Comparison of ENCODE assay signal across 8 cellular contexts in the genomic region with DNA sequence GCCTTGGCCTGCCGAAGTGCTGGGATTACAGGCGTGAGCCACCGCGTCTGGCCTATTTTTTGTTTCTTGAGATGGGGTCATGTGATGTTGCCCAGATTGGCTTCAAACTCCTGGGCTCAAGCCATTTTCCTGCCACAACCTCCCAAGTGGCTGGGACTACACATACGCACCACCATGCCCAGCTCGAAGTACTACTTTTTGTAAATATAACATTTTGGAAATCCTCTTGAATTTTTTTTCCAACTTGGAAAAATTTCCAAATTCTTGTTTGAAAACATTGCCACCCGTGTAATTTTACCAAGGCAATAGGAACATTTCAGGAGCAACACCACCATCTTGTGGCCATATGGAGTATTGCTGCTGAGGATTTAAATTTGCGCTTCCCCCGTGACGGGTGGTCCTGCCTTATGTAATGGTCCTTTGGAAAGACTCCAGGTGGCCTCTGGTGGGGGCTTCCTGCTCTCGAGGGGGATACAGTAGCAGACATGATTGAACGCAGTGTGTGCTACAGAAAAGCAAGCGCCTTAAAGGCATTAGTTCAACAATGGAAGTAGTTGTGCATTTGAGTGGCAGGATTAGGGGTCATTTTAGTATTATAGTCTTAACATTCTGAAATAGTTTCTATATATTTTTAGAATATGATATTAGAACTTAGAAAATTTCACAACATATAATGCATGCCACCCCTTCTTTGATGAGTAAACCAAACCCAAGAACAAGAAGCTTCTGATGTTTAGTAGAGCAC. TPM values are rescaled to one million over a fixed set of nuclear protein-coding genes. Genes with fewer than 3 reads are reported as not detected.
A peak's percentile ranks its signal among the peaks of the same experiment; 100 is the strongest.
DNase-seq lines count a peak whose midpoint lies in the region; ATAC-seq, FAIRE-seq and TF ChIP-seq lines count a peak whose summit lies in the region.

No MANE protein-coding gene starts in this region.

- H3K36me3 Mint-ChIP-seq in activated CD4-positive, alpha-beta memory T cell treated with anti-CD3 and anti-CD28 coated beads, Interleukin-2, amount 10 ng/mL, durations not matched to agents 7 days and 5 days (ENCODE audit: low read depth) = peaks cover 34% of the 10 kb centered on the region
- H3K36me3 Mint-ChIP-seq in memory B cell = peaks cover 11% of the 10 kb centered on the region

- peaks cover 22% of the 10 kb centered on the region for H3K4me1 Mint-ChIP-seq in activated CD4-positive, alpha-beta memory T cell treated with anti-CD3 and anti-CD28 coated beads, Interleukin-2, amount 10 ng/mL, durations not matched to agents 7 days and 5 days
- H3K4me1 Mint-ChIP-seq in memory B cell = peaks cover 4% of the 10 kb centered on the region

- no peaks in the 10 kb centered on the region for H3K27me3 Mint-ChIP-seq in activated CD4-positive, alpha-beta memory T cell treated with anti-CD3 and anti-CD28 coated beads, Interleukin-2, amount 10 ng/mL, durations not matched to agents 7 days and 5 days
- H3K27me3 Mint-ChIP-seq in memory B cell = no peaks in the 10 kb centered on the region

- ATAC-seq in memory B cell (ENCODE audit: low read depth) (peak; percentile 60), HG02938 (IDR thresholded peaks at IDR 0.05; ENCODE audit: unreplicated experiment) (no peak)

- no peak overlapping the region for H3K4me3 ChIP-seq in GM12875 (ENCODE audit: low read depth, low read length)

- CTCF ChIA-PET in activated CD4-positive, alpha-beta memory T cell treated with anti-CD3 and anti-CD28 coated beads, Interleukin-2, amount 10 ng/mL, durations not matched to agents 7 days and 5 days (lab: Charles Lee) = interaction anchor here (0.6 to 4.5 kb wide), 20 partner anchors 7 to 878 kb away, joined by 3 to 24 read pairs (median 4); partner anchors contain the start of genes FLYWCH1 and FLYWCH2

- peak overlapping the region; percentile 9 for H3K27ac Mint-ChIP-seq in activated CD4-positive, alpha-beta memory T cell treated with anti-CD3 and anti-CD28 coated beads, Interleukin-2, amount 10 ng/mL, durations not matched to agents 7 days and 5 days
- H3K27ac Mint-ChIP-seq in memory B cell = peak overlapping the region; percentile 38

- peak; percentile 84 for FAIRE-seq in A204.1 (lab: Jason Lieb, UNC)

- no peak overlapping the region for H3K4me3 Mint-ChIP-seq in activated CD4-positive, alpha-beta memory T cell treated with anti-CD3 and anti-CD28 coated beads, Interleukin-2, amount 10 ng/mL, durations not matched to agents 7 days and 5 days
- no peak overlapping the region for H3K4me3 Mint-ChIP-seq in memory B cell

- no peaks in the 10 kb centered on the region for H3K9me3 Mint-ChIP-seq in activated CD4-positive, alpha-beta memory T cell treated with anti-CD3 and anti-CD28 coated beads, Interleukin-2, amount 10 ng/mL, durations not matched to agents 7 days and 5 days
- H3K9me3 Mint-ChIP-seq in memory B cell = no peaks in the 10 kb centered on the region

- TF ChIP-seq CTCF in GM12875 (IDR thresholded peaks at IDR 0.05; ENCODE audit: borderline replicate concordance, insufficient read depth, low read depth, low read length) = peak; percentile 69; the same call in 1 of the 2 replicates

- DNase-seq in NCI-H345 (lab: John Stamatoyannopoulos, UW) (peak; percentile 65), memory B cell (ENCODE audit: low spot score in 2 of 2) (peak; percentile 57 to 62)
- DNase-seq in activated CD4-positive, alpha-beta memory T cell treated with anti-CD3 and anti-CD28 coated beads, Interleukin-2, amount 10 ng/mL, durations not matched to agents 7 days and 5 days = peak; percentile 63
- peak; percentile 60 for DNase-seq in effector CD8-positive, alpha-beta T cell (lab: John Stamatoyannopoulos, UW)
- DNase-seq in stimulated activated naive CD4-positive, alpha-beta T cell (lab: John Stamatoyannopoulos, UW) = peak; percentile 26 to 71 (median 51)

- POLR2A ChIA-PET in activated CD4-positive, alpha-beta memory T cell treated with anti-CD3 and anti-CD28 coated beads, Interleukin-2, amount 10 ng/mL, durations not matched to agents 7 days and 5 days (lab: Charles Lee) = no interaction called here

RNA-seq across cellular contexts. Expression of gene FLYWCH1, which starts 8.0 kb away (rescaled TPM):
- total RNA-seq in activated CD4-positive, alpha-beta memory T cell treated with anti-CD3 and anti-CD28 coated beads, Interleukin-2, amount 10 ng/mL, durations not matched to agents 7 days and 5 days = 10 to 100 TPM; 75.2 to 80.8 TPM

RNA-seq across cellular contexts. Expression of gene FLYWCH2, which starts 36.7 kb away (rescaled TPM):
- 10 to 100 TPM; 19.4 to 20.5 TPM for total RNA-seq in activated CD4-positive, alpha-beta memory T cell treated with anti-CD3 and anti-CD28 coated beads, Interleukin-2, amount 10 ng/mL, durations not matched to agents 7 days and 5 days

RNA-seq across cellular contexts. Expression of gene KREMEN2, which starts 44.4 kb away (rescaled TPM):
- not detected for total RNA-seq in activated CD4-positive, alpha-beta memory T cell treated with anti-CD3 and anti-CD28 coated beads, Interleukin-2, amount 10 ng/mL, durations not matched to agents 7 days and 5 days

RNA-seq across cellular contexts. Expression of gene PAQR4, which starts 49.5 kb away (rescaled TPM):
- 10 to 100 TPM; 50.0 to 52.3 TPM for total RNA-seq in activated CD4-positive, alpha-beta memory T cell treated with anti-CD3 and anti-CD28 coated beads, Interleukin-2, amount 10 ng/mL, durations not matched to agents 7 days and 5 days
